In the genomic region with DNA sequence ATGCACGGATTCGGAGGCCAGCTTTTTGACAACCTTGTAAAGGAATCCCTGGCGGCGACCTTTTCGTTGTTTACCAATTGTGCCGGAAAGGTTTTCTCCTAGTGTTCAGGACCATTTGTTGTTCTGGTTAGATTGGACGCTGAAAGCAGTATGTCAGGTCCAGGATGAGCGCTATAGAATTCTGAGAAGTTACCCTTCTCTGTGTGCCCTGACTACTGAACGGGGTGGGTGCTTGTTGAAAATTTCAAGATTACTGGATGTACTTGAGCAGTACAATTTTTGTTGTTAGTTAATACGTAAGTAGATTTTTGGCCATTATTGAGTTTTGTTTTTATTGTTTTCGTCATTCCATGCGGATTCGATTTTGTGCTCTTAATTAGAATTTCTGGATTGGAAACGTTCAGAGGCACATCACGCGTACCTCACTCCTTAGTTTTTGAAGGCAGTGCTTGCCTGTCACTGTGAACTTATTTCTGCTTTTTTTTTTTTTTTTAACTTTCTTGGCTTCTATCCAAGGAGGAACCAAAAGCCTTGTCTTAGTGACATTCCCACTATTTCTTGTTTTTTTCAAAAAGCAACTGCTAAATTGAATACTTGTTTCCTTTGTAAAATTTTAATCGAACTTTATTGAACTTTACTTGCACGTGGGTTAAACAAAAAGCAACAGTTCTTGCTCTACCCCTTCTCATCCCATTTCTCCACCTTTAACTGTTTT, we compare ENCODE assay signal across 8 cellular contexts. TPM values are rescaled to one million over a fixed set of nuclear protein-coding genes. Genes with fewer than 3 reads are reported as not detected.
A peak's percentile ranks its signal among the peaks of the same experiment; 100 is the strongest.
DNase-seq lines count a peak whose midpoint lies in the region; ATAC-seq and TF ChIP-seq lines count a peak whose summit lies in the region.

No MANE protein-coding gene starts in this region.

- POLR2A ChIA-PET in PC-9 (lab: Charles Lee; ENCODE audit: unreplicated experiment) = interaction anchor here (0.7 kb wide), 1 partner anchor 518 kb away, joined by 3 read pairs; no protein-coding TSS in a partner anchor

- H4K20me1 ChIP-seq in DND-41 (ENCODE audit: insufficient read depth, low read length) (peaks cover 30% of the 10 kb centered on the region), H9 (ENCODE audit: control insufficient read depth, insufficient read depth, insufficient read length) (no peaks in the 10 kb centered on the region), PC-9 (ENCODE audit: insufficient read depth) (peaks cover 25% of the 10 kb centered on the region), neural cell (ENCODE audit: insufficient read depth) (no peaks in the 10 kb centered on the region)

- H3F3A ChIP-seq in PC-9 (ENCODE audit: insufficient read depth, low read depth) (no peaks in the 10 kb centered on the region), neural cell (ENCODE audit: insufficient read depth, low read length, poor library complexity, severe bottlenecking) (no peaks in the 10 kb centered on the region)

- DNase-seq in DND-41 (no peak), H9 (no peak), PC-9 (peak in 1 of 2 experiments; percentile 41), epithelial cell of esophagus (ENCODE audit: low read depth) (no peak), cortex of kidney (lab: John Stamatoyannopoulos, UW) (no peak)
- DNase-seq in stimulated activated CD4-positive, alpha-beta T cell treated with anti-CD3 and anti-CD28 coated beads, Interleukin-12 subunit alpha, Interleukin-12 subunit beta, amount 100 ng/mL, for 4 hours = no peak
- no peak for DNase-seq in NK-92 treated with Interleukin-12 subunit alpha and Interleukin-12 subunit beta, amount 100 ng/mL, for 24 hours (lab: John Stamatoyannopoulos, UW)

- H2BK12ac ChIP-seq in H9 (ENCODE audit: insufficient read length, low read depth, low read length) = no peak overlapping the region

- no CpG with 5 or more reads among the region's 18 CpGs for whole genome bisulfite sequencing in H9 (ENCODE audit: extremely low coverage, insufficient read length, low lambda C conversion rate)

- peak overlapping the region; percentile 76 to 87 for H3K4me3 ChIP-seq in DND-41 (ENCODE audit: low read depth in 1 of 2, low read length in 2 of 2)
- H3K4me3 ChIP-seq in PC-9 = peak overlapping the region; percentile 70
- H3K4me3 ChIP-seq in epithelial cell of esophagus (ENCODE audit: low read length) = peak overlapping the region; percentile 61
- peak overlapping the region; percentile 94 for H3K4me3 ChIP-seq in neural cell (ENCODE audit: low read length)

- H3K79me2 ChIP-seq in DND-41 (ENCODE audit: insufficient read depth, low read length) = peaks cover 43% of the 10 kb centered on the region
- peaks cover 26% of the 10 kb centered on the region for H3K79me2 ChIP-seq in H9 (ENCODE audit: insufficient read depth, low read length)
- H3K79me2 ChIP-seq in PC-9 (ENCODE audit: low read depth) = peaks cover 31% of the 10 kb centered on the region
- H3K79me2 ChIP-seq in neural cell (replicated peaks; ENCODE audit: insufficient read depth, low read length) = peaks cover 27% of the 10 kb centered on the region

- H3K23ac ChIP-seq in H9 (ENCODE audit: insufficient read length, low read depth, low read length) = no peak overlapping the region

- H3K9ac ChIP-seq in DND-41 (ENCODE audit: low read depth, low read length) (peak overlapping the region; percentile 94), H9 (ENCODE audit: extremely low read depth, insufficient read length, low read length) (peak overlapping the region; percentile 90), neural cell (ENCODE audit: low read length) (peak overlapping the region; percentile 95)

- peaks cover 0 to 3% of the 10 kb centered on the region in 2 experiments; a peak in 1 of 5 replicates for H3K9me3 Mint-ChIP-seq in H9

- BruUV-seq in PC-9 (replicated peaks; lab: Mats Ljungman, UMichigan) = no TSS peak

- H3K27me3 Mint-ChIP-seq in H9 (ENCODE audit: low read depth) = no peaks in the 10 kb centered on the region

- H3K4ac ChIP-seq in H9 (ENCODE audit: low read depth, low read length) = no peak overlapping the region

- peak; percentile 18; the same call in 2 of the 3 replicates for ATAC-seq in DND-41 (ENCODE audit: insufficient read depth, low read depth)

- no peak for TF ChIP-seq RAD21 in neural cell (conservative IDR thresholded peaks at IDR 0.05)

- H3K18ac ChIP-seq in H9 (ENCODE audit: insufficient read length, low read depth, low read length) = no peak overlapping the region

- no peak overlapping the region for H3T11ph ChIP-seq in H9 (ENCODE audit: low read length)

- peak overlapping the region; percentile 82 for H3K27ac ChIP-seq in DND-41 (ENCODE audit: low read length)
- H3K27ac ChIP-seq in H9 (ENCODE audit: insufficient read length, low read depth, low read length) = no peak overlapping the region
- H3K27ac ChIP-seq in PC-9 = 0 out of 2 replicates have a peak overlapping the region, but pooled peaks have one; percentile 67
- peak overlapping the region; percentile 83 for H3K27ac ChIP-seq in neural cell (ENCODE audit: low read length)

- H3K4me1 ChIP-seq in DND-41 (ENCODE audit: insufficient read depth, low read length) (peaks cover 33% of the 10 kb centered on the region), H9 (ENCODE audit: insufficient read depth, low read length) (no peaks in the 10 kb centered on the region), PC-9 (replicated peaks; ENCODE audit: insufficient read depth) (peaks cover 20% of the 10 kb centered on the region)

- H3K14ac ChIP-seq in H9 (ENCODE audit: insufficient read depth, low read length) = peak overlapping the region; percentile 69; the same call in 1 of the 2 replicates

- peak overlapping the region; percentile 95 to 96 for H3K4me3 Mint-ChIP-seq in H9

- no peak overlapping the region for H2BK120ac ChIP-seq in H9 (ENCODE audit: low read depth, low read length, poor library complexity, severe bottlenecking)

- peaks cover 17 to 19% (median 18%) of the 10 kb centered on the region in 3 experiments for H3K36me3 Mint-ChIP-seq in H9 (ENCODE audit: insufficient read depth in 1 of 3, low read depth in 3 of 3)

- H3K9me2 ChIP-seq in PC-9 (ENCODE audit: insufficient read depth) (no peaks in the 10 kb centered on the region), neural cell (ENCODE audit: insufficient read depth, low read length) (no peaks in the 10 kb centered on the region)

- H3K56ac ChIP-seq in H9 (ENCODE audit: insufficient read length, low read depth, low read length) = no peak overlapping the region

- no peak overlapping the region for H4K91ac ChIP-seq in H9 (ENCODE audit: insufficient read length, low read depth, low read length)

- peak overlapping the region; percentile 94 for H2AFZ ChIP-seq in DND-41 (ENCODE audit: low read depth, low read length)
- H2AFZ ChIP-seq in H9 (ENCODE audit: low read length) = no peak overlapping the region
- H2AFZ ChIP-seq in PC-9 = peak overlapping the region; percentile 90
- peak overlapping the region; percentile 65 for H2AFZ ChIP-seq in neural cell (ENCODE audit: low read depth, low read length)

- H3K9me3 ChIP-seq in DND-41 (ENCODE audit: insufficient read depth, low read length, severe bottlenecking) (no peaks in the 10 kb centered on the region), H9 (ENCODE audit: control insufficient read depth, low read depth, low read length) (no peaks in the 10 kb centered on the region), PC-9 (ENCODE audit: insufficient read depth, low read depth) (no peaks in the 10 kb centered on the region), neural cell (ENCODE audit: low read length) (no peaks in the 10 kb centered on the region)

- no peak overlapping the region for H2AK5ac ChIP-seq in H9 (ENCODE audit: insufficient read length, low read length)

- H2BK5ac ChIP-seq in H9 (ENCODE audit: insufficient read length, low read length) = no peak overlapping the region

- no peak for TF ChIP-seq CTCF in DND-41 (IDR thresholded peaks at IDR 0.05; ENCODE audit: borderline replicate concordance, extremely low read depth, low read length, poor library complexity, severe bottlenecking)
- no peak for TF ChIP-seq CTCF in H9 (conservative IDR thresholded peaks at IDR 0.05)
- no peak for TF ChIP-seq CTCF in PC-9 (conservative IDR thresholded peaks at IDR 0.05)
- no peak for TF ChIP-seq CTCF in epithelial cell of esophagus (IDR thresholded peaks at IDR 0.05; ENCODE audit: insufficient read depth, low read depth, low read length, missing control alignments)
- TF ChIP-seq CTCF in neural cell (IDR thresholded peaks at IDR 0.05; ENCODE audit: poor library complexity, severe bottlenecking) = no peak

- H4K5ac ChIP-seq in H9 (ENCODE audit: insufficient read length, low read depth, low read length) = no peak overlapping the region

- CTCF ChIA-PET in PC-9 (lab: Charles Lee) = no interaction called here

- no peak for TF ChIP-seq EP300 in neural cell (conservative IDR thresholded peaks at IDR 0.05; ENCODE audit: poor library complexity, severe bottlenecking)

- H2BK20ac ChIP-seq in H9 (ENCODE audit: low read depth, low read length, poor library complexity, severe bottlenecking) = no peak overlapping the region

- no peaks in the 10 kb centered on the region for H3K27me3 ChIP-seq in DND-41 (ENCODE audit: insufficient read depth, low read length, poor library complexity)
- no peaks in the 10 kb centered on the region for H3K27me3 ChIP-seq in H9 (ENCODE audit: insufficient read depth, low read length)
- no peaks in the 10 kb centered on the region for H3K27me3 ChIP-seq in PC-9 (ENCODE audit: insufficient read depth, low read depth)
- H3K27me3 ChIP-seq in neural cell (ENCODE audit: insufficient read depth, low read depth, low read length) = no peaks in the 10 kb centered on the region

- peak overlapping the region; percentile 91 to 98 (median 95) for H3K27ac Mint-ChIP-seq in H9

- peak overlapping the region; percentile 81 for H3K4me2 ChIP-seq in DND-41 (ENCODE audit: insufficient read depth, low read length)
- H3K4me2 ChIP-seq in H9 (ENCODE audit: insufficient read depth, insufficient read length, low read length) = peak overlapping the region; percentile 85
- peak overlapping the region; percentile 87 for H3K4me2 ChIP-seq in PC-9
- H3K4me2 ChIP-seq in neural cell (ENCODE audit: low read length) = peak overlapping the region; percentile 76

- peaks cover 26 to 27% of the 10 kb centered on the region in 2 experiments for H3K4me1 Mint-ChIP-seq in H9

- intact Hi-C loops in PC-9 (cut with micrococcal nuclease; ENCODE audit: unreplicated experiment) = no loop called here

- H2BK15ac ChIP-seq in H9 (ENCODE audit: low read depth, low read length) = no peak overlapping the region

- peaks cover 3% of the 10 kb centered on the region for H3K23me2 ChIP-seq in H9 (ENCODE audit: insufficient read length, low read depth, low read length, poor library complexity, severe bottlenecking)

- peaks cover 13% of the 10 kb centered on the region for H3K36me3 ChIP-seq in DND-41 (ENCODE audit: insufficient read depth, low read length)
- H3K36me3 ChIP-seq in PC-9 (ENCODE audit: low read depth) = 0 out of 2 replicates have a peak, but pooled peaks cover 10% of the 10 kb centered on the region
- no peaks in the 10 kb centered on the region for H3K36me3 ChIP-seq in neural cell (ENCODE audit: insufficient read depth, low read length)

- H3K79me1 ChIP-seq in H9 (ENCODE audit: insufficient read depth, low read depth, low read length, poor library complexity, severe bottlenecking) = no peaks in the 10 kb centered on the region

- no peak overlapping the region for H4K8ac ChIP-seq in H9 (replicated peaks; ENCODE audit: insufficient read length, low read depth, low read length)

TF ChIP-seq in neural cell, 6 proteins besides CTCF, POLR2A, EP300 and RAD21 (continues in another document):
- TF ChIP-seq POLR2AphosphoS5 (IDR thresholded peaks at IDR 0.05) = no peak

RNA-seq across cellular contexts. Expression of gene XRN2, which starts 0.9 kb away (rescaled TPM):
- total RNA-seq in H9 (2021) = 96.7 and 97.6 TPM in 2 replicates
- 70.4 and 78.3 TPM in 2 replicates for total RNA-seq in PC-9 (2021)
- 138 and 142 TPM in 2 replicates for polyA plus RNA-seq in neural cell
- 141 and 155 TPM in 2 replicates for polyA minus RNA-seq in neural cell
